Comparison of ENCODE assay signal across 8 cellular contexts in genomic region chr7:116499168-116500070, GRCh38. TPM values are rescaled to one million over a fixed set of nuclear protein-coding genes. Genes with fewer than 3 reads are reported as not detected.
DNase-seq lines count a peak whose midpoint lies in the region; ATAC-seq and TF ChIP-seq lines count a peak whose summit lies in the region.

CAV2 (plus strand) TSS chr7:116499738; CDS start chr7:116499782, 44 bp downstream.

- no peak within 1 kb of the TSS for H3K27ac Mint-ChIP-seq in activated CD4-positive, alpha-beta T cell treated with anti-CD3 and anti-CD28 coated beads, Interleukin-2, amount 10 ng/mL, durations not matched to agents 24 days and 14 days
- no peak within 1 kb of the TSS for H3K27ac Mint-ChIP-seq in WTC11
- H3K27ac Mint-ChIP-seq in mesothelial cell of epicardium, result peak within 1 kb of the TSS; percentile 52

- H3K4me1 Mint-ChIP-seq in activated CD4-positive, alpha-beta T cell treated with anti-CD3 and anti-CD28 coated beads, Interleukin-2, amount 10 ng/mL, durations not matched to agents 24 days and 14 days, result peaks cover 9% of the 10 kb centered on the region
- H3K4me1 Mint-ChIP-seq in WTC11 (peaks cover 16% of the 10 kb centered on the region), mesothelial cell of epicardium (peaks cover 19% of the 10 kb centered on the region)

- H3K4me3 Mint-ChIP-seq in activated CD4-positive, alpha-beta T cell treated with anti-CD3 and anti-CD28 coated beads, Interleukin-2, amount 10 ng/mL, durations not matched to agents 24 days and 14 days, result peak within 1 kb of the TSS; percentile 45
- H3K4me3 Mint-ChIP-seq in WTC11 (peak within 1 kb of the TSS; percentile 86), mesothelial cell of epicardium (peak within 1 kb of the TSS; percentile 83)

- POLR2A ChIA-PET in WTC11 (lab: Charles Lee), result interaction anchor here (0.6 to 1.1 kb wide), 2 partner anchors 27 to 640 kb away, joined by 4 read pairs; no protein-coding TSS in a partner anchor

- no peaks in the 10 kb centered on the region for H3K36me3 ChIP-seq in tibial nerve

- H3K9me3 Mint-ChIP-seq in activated CD4-positive, alpha-beta T cell treated with anti-CD3 and anti-CD28 coated beads, Interleukin-2, amount 10 ng/mL, durations not matched to agents 24 days and 14 days, result no peaks in the 10 kb centered on the region
- H3K9me3 Mint-ChIP-seq in WTC11, result peaks cover 7% of the 10 kb centered on the region; the same call in 1 of the 2 replicates
- H3K9me3 Mint-ChIP-seq in mesothelial cell of epicardium, result peaks cover 8% of the 10 kb centered on the region

- H3K27ac ChIP-seq in epithelial cell of prostate (peak within 1 kb of the TSS; percentile 97), tibial nerve (peak within 1 kb of the TSS; percentile 86 to 96 (median 93))

- 6 to 7% methylated on average over 40 to 55 of the region's 85 CpGs for WGBS in tibial nerve, 2 donors

- no peaks in the 10 kb centered on the region for H3K36me3 Mint-ChIP-seq in activated CD4-positive, alpha-beta T cell treated with anti-CD3 and anti-CD28 coated beads, Interleukin-2, amount 10 ng/mL, durations not matched to agents 24 days and 14 days (ENCODE audit: low read depth)
- H3K36me3 Mint-ChIP-seq in WTC11 (no peaks in the 10 kb centered on the region), mesothelial cell of epicardium (no peaks in the 10 kb centered on the region)

- ATAC-seq in HG03354 (IDR thresholded peaks at IDR 0.05; ENCODE audit: poor library complexity, severe bottlenecking, unreplicated experiment), result peak; percentile 59
- ATAC-seq in WTC11, result peak; percentile 57

- H3K27me3 ChIP-seq in tibial nerve, result no peaks in the 10 kb centered on the region

- no peak for TF ChIP-seq EP300 in tibial nerve (IDR thresholded peaks at IDR 0.05)

- CTCF ChIA-PET in WTC11 (lab: Charles Lee), result interaction anchor here (1.0 to 1.5 kb wide), 5 partner anchors 24 to 264 kb away, joined by 3 to 18 read pairs (median 4); no protein-coding TSS in a partner anchor

- TF ChIP-seq CTCF in WTC11 (IDR thresholded peaks at IDR 0.05) (no peak), mesothelial cell of epicardium (IDR thresholded peaks at IDR 0.05; ENCODE audit: unreplicated experiment) (no peak), tibial nerve (IDR thresholded peaks at IDR 0.05) (no peak)

- H3K9me3 ChIP-seq in tibial nerve, result no peaks in the 10 kb centered on the region

- H3K4me1 ChIP-seq in tibial nerve, result peaks cover 0 to 27% (median 0%) of the 10 kb centered on the region in 4 donors

- peak in 1 of 2 donors; percentile 46 for TF ChIP-seq POLR2A in tibial nerve (IDR thresholded peaks at IDR 0.05)

- H3K4me3 ChIP-seq in tibial nerve, result peak within 1 kb of the TSS; percentile 72 to 97 (median 80)

- DNase-seq in activated CD4-positive, alpha-beta T cell treated with anti-CD3 and anti-CD28 coated beads, Interleukin-2, amount 10 ng/mL, durations not matched to agents 24 days and 14 days, result no peak
- no peak for DNase-seq in activated CD4-positive, alpha-beta T cell treated with anti-CD3 and anti-CD28 coated beads for 1 hour
- peak; percentile 51 for DNase-seq in WTC11 (ENCODE audit: low spot score)
- peak; percentile 84 for DNase-seq in epithelial cell of prostate (ENCODE audit: low read depth, low spot score)
- DNase-seq in mesothelial cell of epicardium (ENCODE audit: low spot score in 2 of 2, unreplicated experiment in 2 of 2), result peak; percentile 35 to 59
- DNase-seq in tibial nerve (ENCODE audit: low spot score in 2 of 2), result peak; percentile 26 to 28
- no peak for DNase-seq in MV-4-11 (lab: John Stamatoyannopoulos, UW)

- peaks cover 56% of the 10 kb centered on the region for H3K27me3 Mint-ChIP-seq in activated CD4-positive, alpha-beta T cell treated with anti-CD3 and anti-CD28 coated beads, Interleukin-2, amount 10 ng/mL, durations not matched to agents 24 days and 14 days
- H3K27me3 Mint-ChIP-seq in WTC11 (ENCODE audit: low read depth) (peaks cover 34% of the 10 kb centered on the region), mesothelial cell of epicardium (ENCODE audit: low read depth) (no peaks in the 10 kb centered on the region)

- intact Hi-C loops in activated CD4-positive, alpha-beta T cell treated with anti-CD3 and anti-CD28 coated beads, Interleukin-2, amount 10 ng/mL, durations not matched to agents 24 days and 14 days (cut with micrococcal nuclease), result loop anchor here (1.0 kb wide), 1 partner anchor 27 kb away; no protein-coding TSS in a partner anchor

TF ChIP-seq in WTC11, 78 proteins besides CTCF, POLR2A, EP300 and RAD21:
- TF ChIP-seq TEAD1 (CRISPR knock-in tag; IDR thresholded peaks at IDR 0.05) (0 out of 2 replicates have a peak, but pooled peaks have one; percentile 35), FOXK1 (CRISPR knock-in tag; IDR thresholded peaks at IDR 0.05) (no peak; the same call in 1 of the 2 replicates), RORB (CRISPR knock-in tag; IDR thresholded peaks at IDR 0.05) (no peak), FOXP4 (CRISPR knock-in tag; IDR thresholded peaks at IDR 0.05) (0 out of 2 replicates have a peak, but pooled peaks have one; percentile 15), CDX4 (CRISPR knock-in tag; IDR thresholded peaks at IDR 0.05; ENCODE audit: borderline replicate concordance) (no peak), HMGXB4 (CRISPR knock-in tag; IDR thresholded peaks at IDR 0.05) (peak; percentile 75; the same call in 1 of the 2 replicates), IRF1 (CRISPR knock-in tag; IDR thresholded peaks at IDR 0.05) (0 out of 2 replicates have a peak, but pooled peaks have one; percentile 25), ZNF263 (CRISPR knock-in tag; IDR thresholded peaks at IDR 0.05; ENCODE audit: low read depth) (no peak), MAX (CRISPR knock-in tag; IDR thresholded peaks at IDR 0.05) (peak; percentile 76; the same call in 1 of the 2 replicates)

RNA-seq across cellular contexts. Expression of gene CAV2, which starts in this region (rescaled TPM):
- total RNA-seq in activated CD4-positive, alpha-beta T cell treated with anti-CD3 and anti-CD28 coated beads, Interleukin-2, amount 10 ng/mL, durations not matched to agents 24 days and 14 days, result not detected in 2 replicates
- total RNA-seq in WTC11 (2021) (1.9 to 4.3 TPM (median 2.4 TPM) in 3 replicates), mesothelial cell of epicardium (8.5 to 10.8 TPM (median 8.9 TPM) in 3 replicates), tibial nerve (100 to 1,000 TPM in 3 of 4 donors, 10 to 100 TPM in 1; 86.4 to 172 (median 132) TPM)

Comparison
In these comparisons a context has a peak if more than half of its experiments do, and no peak if none do; other contexts are left out.
1. DNase-seq: peak in WTC11 (single experiment), epithelial cell of prostate (single experiment), mesothelial cell of epicardium (2 of 2) and tibial nerve (2 of 2); none in activated CD4-positive, alpha-beta T cell treated with anti-CD3 and anti-CD28 coated beads, Interleukin-2, amount 10 ng/mL, durations not matched to agents 24 days and 14 days (single experiment), activated CD4-positive, alpha-beta T cell treated with anti-CD3 and anti-CD28 coated beads for 1 hour (single experiment) and MV-4-11 (single experiment).
2. Peak in every context shown above with its lines, with median percentiles within 50 percentile points of each other: H3K4me3 Mint-ChIP-seq.